In the genomic region with DNA sequence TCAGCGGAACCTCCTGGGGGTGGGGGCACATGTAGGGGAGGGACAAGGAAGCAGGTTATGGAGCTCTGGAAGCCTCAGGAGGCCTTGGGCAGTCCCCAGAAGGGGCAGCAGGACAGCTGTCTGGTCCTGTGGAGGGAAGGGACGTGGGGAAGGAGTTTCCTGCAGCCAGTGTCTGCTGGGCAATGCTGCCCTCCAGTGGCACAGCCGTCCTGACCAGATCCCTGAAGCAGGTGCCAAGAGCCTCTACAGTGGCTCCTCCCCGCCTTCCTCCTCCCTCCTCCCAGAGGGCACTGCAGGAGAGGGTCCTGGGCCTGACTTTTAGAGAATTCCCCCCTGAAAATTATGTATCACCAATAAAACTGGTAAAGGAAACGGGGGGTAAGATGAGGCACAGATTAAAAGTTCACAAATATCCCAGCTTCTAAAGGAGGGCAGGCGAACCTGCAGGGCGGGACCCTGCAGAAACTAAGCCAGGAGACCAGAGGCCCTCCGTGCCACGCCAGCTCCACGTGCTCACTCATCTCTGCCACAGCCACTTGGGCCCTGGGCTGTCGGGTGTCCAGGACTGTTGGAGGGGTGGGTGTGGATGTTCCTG, we compare ENCODE assay signal across 8 cellular contexts.
DNase-seq lines count a peak whose midpoint lies in the region; ATAC-seq, FAIRE-seq and TF ChIP-seq lines count a peak whose summit lies in the region.

No MANE protein-coding gene starts in this region.

- no peaks in the 10 kb centered on the region for H3K36me3 ChIP-seq in bronchial epithelial cell (ENCODE audit: control insufficient read depth, insufficient read depth, low read length)

- DNase-seq in activated naive CD8-positive, alpha-beta T cell treated with anti-CD3 and anti-CD28 coated beads, Interleukin-2, amount 50 U/mL, for 24 hours: peak; percentile 10
- no peak for DNase-seq in activated naive CD8-positive, alpha-beta T cell treated with anti-CD3 and anti-CD28 coated beads for 36 hours
- peak; percentile 70 for DNase-seq in NCI-H2227 (lab: John Stamatoyannopoulos, UW; ENCODE audit: unreplicated experiment)
- peak; percentile 54 for DNase-seq in bronchial epithelial cell (ENCODE audit: low read depth)
- DNase-seq in left kidney (ENCODE audit: low read depth, low spot score): peak; percentile 83
- DNase-seq in NOMO-1 treated with DMSO at 0.1 percent for 48 hours (lab: John Stamatoyannopoulos, UW; ENCODE audit: unreplicated experiment): no peak
- DNase-seq in activated T-cell treated with anti-CD3 and anti-CD28 coated beads, Interleukin-2, amount 50 U/mL, for 24 hours: no peak

- peaks cover 8% of the 10 kb centered on the region for H3K36me3 Mint-ChIP-seq in activated naive CD8-positive, alpha-beta T cell treated with anti-CD3 and anti-CD28 coated beads, Interleukin-2, amount 50 U/mL, for 24 hours (ENCODE audit: low read depth)
- H3K36me3 Mint-ChIP-seq in activated naive CD8-positive, alpha-beta T cell treated with anti-CD3 and anti-CD28 coated beads for 36 hours: no peaks in the 10 kb centered on the region
- H3K36me3 Mint-ChIP-seq in activated T-cell treated with anti-CD3 and anti-CD28 coated beads, Interleukin-2, amount 50 U/mL, for 24 hours (ENCODE audit: low read depth): peaks cover 84% of the 10 kb centered on the region

- no peak overlapping the region for H3K4me3 Mint-ChIP-seq in activated naive CD8-positive, alpha-beta T cell treated with anti-CD3 and anti-CD28 coated beads, Interleukin-2, amount 50 U/mL, for 24 hours
- no peak overlapping the region for H3K4me3 Mint-ChIP-seq in activated naive CD8-positive, alpha-beta T cell treated with anti-CD3 and anti-CD28 coated beads for 36 hours
- no peak overlapping the region for H3K4me3 Mint-ChIP-seq in activated T-cell treated with anti-CD3 and anti-CD28 coated beads, Interleukin-2, amount 50 U/mL, for 24 hours

- no peak overlapping the region for H3K4me3 ChIP-seq in bronchial epithelial cell (ENCODE audit: low read depth, low read length)

- peak; percentile 35 for ATAC-seq in activated naive CD8-positive, alpha-beta T cell treated with anti-CD3 and anti-CD28 coated beads, Interleukin-2, amount 50 U/mL, for 24 hours
- ATAC-seq in HG02759 (IDR thresholded peaks at IDR 0.05; ENCODE audit: unreplicated experiment): no peak

- no peaks in the 10 kb centered on the region for H3K27me3 ChIP-seq in bronchial epithelial cell (ENCODE audit: control insufficient read depth, insufficient read depth, low read length)

- H3K9me3 Mint-ChIP-seq in activated naive CD8-positive, alpha-beta T cell treated with anti-CD3 and anti-CD28 coated beads, Interleukin-2, amount 50 U/mL, for 24 hours: no peaks in the 10 kb centered on the region
- H3K9me3 Mint-ChIP-seq in activated naive CD8-positive, alpha-beta T cell treated with anti-CD3 and anti-CD28 coated beads for 36 hours: no peaks in the 10 kb centered on the region
- H3K9me3 Mint-ChIP-seq in activated T-cell treated with anti-CD3 and anti-CD28 coated beads, Interleukin-2, amount 50 U/mL, for 24 hours: no peaks in the 10 kb centered on the region

- no peak overlapping the region for H3K27ac Mint-ChIP-seq in activated naive CD8-positive, alpha-beta T cell treated with anti-CD3 and anti-CD28 coated beads, Interleukin-2, amount 50 U/mL, for 24 hours
- H3K27ac Mint-ChIP-seq in activated naive CD8-positive, alpha-beta T cell treated with anti-CD3 and anti-CD28 coated beads for 36 hours: no peak overlapping the region
- no peak overlapping the region for H3K27ac Mint-ChIP-seq in activated T-cell treated with anti-CD3 and anti-CD28 coated beads, Interleukin-2, amount 50 U/mL, for 24 hours

- H3K4me1 Mint-ChIP-seq in activated naive CD8-positive, alpha-beta T cell treated with anti-CD3 and anti-CD28 coated beads, Interleukin-2, amount 50 U/mL, for 24 hours: no peaks in the 10 kb centered on the region
- no peaks in the 10 kb centered on the region for H3K4me1 Mint-ChIP-seq in activated naive CD8-positive, alpha-beta T cell treated with anti-CD3 and anti-CD28 coated beads for 36 hours
- no peaks in the 10 kb centered on the region for H3K4me1 Mint-ChIP-seq in activated T-cell treated with anti-CD3 and anti-CD28 coated beads, Interleukin-2, amount 50 U/mL, for 24 hours (ENCODE audit: low read depth)

- FAIRE-seq in bronchial epithelial cell (lab: Jason Lieb, UNC): no peak

- no peaks in the 10 kb centered on the region for H3K27me3 Mint-ChIP-seq in activated naive CD8-positive, alpha-beta T cell treated with anti-CD3 and anti-CD28 coated beads, Interleukin-2, amount 50 U/mL, for 24 hours
- no peaks in the 10 kb centered on the region for H3K27me3 Mint-ChIP-seq in activated naive CD8-positive, alpha-beta T cell treated with anti-CD3 and anti-CD28 coated beads for 36 hours
- no peaks in the 10 kb centered on the region for H3K27me3 Mint-ChIP-seq in activated T-cell treated with anti-CD3 and anti-CD28 coated beads, Interleukin-2, amount 50 U/mL, for 24 hours

- peak; percentile 84 for TF ChIP-seq CTCF in bronchial epithelial cell (IDR thresholded peaks at IDR 0.05; ENCODE audit: insufficient read depth, low read length, severe bottlenecking)

Comparison
In these comparisons a context has a peak if more than half of its experiments do, and no peak if none do; other contexts are left out.
1. DNase-seq: peak in activated naive CD8-positive, alpha-beta T cell treated with anti-CD3 and anti-CD28 coated beads, Interleukin-2, amount 50 U/mL, for 24 hours (single experiment), NCI-H2227 (single experiment), bronchial epithelial cell (single experiment) and left kidney (single experiment); none in activated naive CD8-positive, alpha-beta T cell treated with anti-CD3 and anti-CD28 coated beads for 36 hours (single experiment), NOMO-1 treated with DMSO at 0.1 percent for 48 hours (single experiment) and activated T-cell treated with anti-CD3 and anti-CD28 coated beads, Interleukin-2, amount 50 U/mL, for 24 hours (single experiment).